Comparison of ENCODE assay signal across 17 cellular contexts in genomic region chr9:78778843-78779486, GRCh38.
"Had no signal": no experiment of that assay in that cellular context is flagged by ENCODE, and none has a peak within 500 bp of the region (broad histone marks: within the 10 kb centered on the region; RNA-seq: fewer than 3 reads in every experiment).

No MANE protein-coding gene starts in this region.

- H3K27ac ChIP-seq: left lung, pancreas, skin epidermis, thyroid gland had no signal

- ATAC-seq: activated T-helper 17 cell treated with anti-CD3 and anti-CD28 coated beads, Interleukin-2, amount 50 U/mL, for 72 hours; left lung; pancreas; stimulated activated naive B cell treated with anti-CD40 and anti-IgM and Interleukin-4, amounts not matched to agents 10 μg/mL and 1 μg/mL and 100 μg/mL, for 72 hours had no signal

- H3K36me3 ChIP-seq: left lung, pancreas, thyroid gland had no signal

- FAIRE-seq: colon, endothelial cell of umbilical vein, frontal cortex, islet of Langerhans, pancreas had no signal

- DNase-seq: activated CD4-positive, alpha-beta T cell treated with anti-CD3 and anti-CD28 coated beads, Interleukin-2, amount 50 U/mL, for 1 hour; activated naive CD4-positive, alpha-beta T cell treated with Interleukin-2 at 50 U/mL for 16 hours; effector CD4-positive, alpha-beta T cell; left lung; pancreas; retina; stimulated activated CD4-positive, alpha-beta T cell treated with anti-CD3 and anti-CD28 coated beads, Interleukin-15, amount 100 ng/mL, for 24 hours; stimulated activated CD4-positive, alpha-beta T cell treated with anti-CD3 and anti-CD28 coated beads, Interleukin-4, amount 100 ng/mL, for 1 hour; stimulated activated naive B cell treated with anti-CD40 and anti-IgM and Interleukin-4, amounts not matched to agents 10 μg/mL and 1 μg/mL and 100 μg/mL, for 72 hours; T-helper 9 cell; thyroid gland had no signal

- H3K9me3 ChIP-seq: left lung, pancreas, thyroid gland had no signal

- H3K27me3 ChIP-seq: left lung, pancreas, thyroid gland had no signal

- H3K4me3 ChIP-seq: left lung, pancreas, skin epidermis, thyroid gland had no signal

- H3K4me1 ChIP-seq: left lung, pancreas, thyroid gland had no signal

- H3K27me3 Mint-ChIP-seq: activated T-helper 17 cell treated with anti-CD3 and anti-CD28 coated beads, Interleukin-2, amount 50 U/mL, for 72 hours had no signal

- H3K4me1 Mint-ChIP-seq: activated T-helper 17 cell treated with anti-CD3 and anti-CD28 coated beads, Interleukin-2, amount 50 U/mL, for 72 hours had no signal

- H3K9me3 Mint-ChIP-seq: activated T-helper 17 cell treated with anti-CD3 and anti-CD28 coated beads, Interleukin-2, amount 50 U/mL, for 72 hours had no signal

- H3K4me3 Mint-ChIP-seq: activated T-helper 17 cell treated with anti-CD3 and anti-CD28 coated beads, Interleukin-2, amount 50 U/mL, for 72 hours; stimulated activated naive B cell treated with anti-CD40 and anti-IgM and Interleukin-4, amounts not matched to agents 10 μg/mL and 1 μg/mL and 100 μg/mL, for 72 hours had no signal

- H3K27ac Mint-ChIP-seq: activated T-helper 17 cell treated with anti-CD3 and anti-CD28 coated beads, Interleukin-2, amount 50 U/mL, for 72 hours had no signal
